In genomic region chr18:11970466-11971220, GRCh38 we compare ENCODE assay signal across 1 cellular context.
TF ChIP-seq lines count a peak whose summit lies in the region.

No MANE protein-coding gene starts in this region.

TF ChIP-seq in H1, 55 proteins besides CTCF, POLR2A, EP300 and RAD21:
- TF ChIP-seq SRF (IDR thresholded peaks at IDR 0.05; ENCODE audit: low read depth, low read length) (no peak), CEBPB (IDR thresholded peaks at IDR 0.05; ENCODE audit: low read depth, low read length) (no peak), CREB1 (IDR thresholded peaks at IDR 0.05) (no peak), TEAD4 (IDR thresholded peaks at IDR 0.05; ENCODE audit: low read depth, low read length) (no peak)
